ENCODE assay signal across 8 cellular contexts in genomic region chr17:67366193-67367157, GRCh38. TPM values are rescaled to one million over a fixed set of nuclear protein-coding genes. Genes with fewer than 3 reads are reported as not detected.
DNase-seq lines count a peak whose midpoint lies in the region; ATAC-seq and TF ChIP-seq lines count a peak whose summit lies in the region.

TSS of gene PSMD12 (minus strand) at chr17:67366577. CDS start at chr17:67366519, 58 bp downstream.

- TF ChIP-seq CTCF in GM13976 (IDR thresholded peaks at IDR 0.05; ENCODE audit: borderline replicate concordance, control extremely low read depth, extremely low read depth, insufficient read depth, missing control alignments) = no peak
- peak in 2 of 6 experiments; percentile 0 to 17 for TF ChIP-seq CTCF in adrenal gland (IDR thresholded peaks at IDR 0.05)
- TF ChIP-seq CTCF in heart right ventricle (IDR thresholded peaks at IDR 0.05) = peak in 1 of 9 donors; percentile 26
- no peak for TF ChIP-seq CTCF in progenitor cell of endocrine pancreas (IDR thresholded peaks at IDR 0.05; ENCODE audit: unreplicated experiment)
- no peak for TF ChIP-seq CTCF in upper lobe of right lung (IDR thresholded peaks at IDR 0.05)

- intact Hi-C loops in adrenal gland (cut with DNase I) (no loop called here), heart right ventricle (cut with DNase I) (loop anchor here in 1 of 10 donors (10.0 kb wide), 1 partner anchor 122 kb away; the partner anchor contains the start of gene HELZ), upper lobe of right lung (cut with DNase I) (no loop called here)

- H3K4me1 ChIP-seq in adrenal gland (replicated peaks in 1 of 2) = peaks cover 29 to 43% of the 10 kb centered on the region in 2 donors
- peaks cover 0 to 49% (median 42%) of the 10 kb centered on the region in 9 donors for H3K4me1 ChIP-seq in heart right ventricle
- H3K4me1 ChIP-seq in upper lobe of right lung = peaks cover 28% of the 10 kb centered on the region

- H3K27ac ChIP-seq in adrenal gland (peak within 1 kb of the TSS; percentile 83 to 98 (median 96)), heart right ventricle (peak within 1 kb of the TSS; percentile 81 to 99 (median 94)), upper lobe of right lung (peak within 1 kb of the TSS; percentile 98)

- peak within 1 kb of the TSS; percentile 87 for H3K4me3 Mint-ChIP-seq in progenitor cell of endocrine pancreas (ENCODE audit: low read depth)

- ATAC-seq in HG02798 (IDR thresholded peaks at IDR 0.05; ENCODE audit: poor library complexity, unreplicated experiment) (peak; percentile 89), heart right ventricle (peak; percentile 97 to 99 (median 98)), upper lobe of right lung (peak; percentile 100)

- no peaks in the 10 kb centered on the region for H3K9me3 Mint-ChIP-seq in progenitor cell of endocrine pancreas (ENCODE audit: low read depth)

- peak within 1 kb of the TSS; percentile 93 for H3K27ac Mint-ChIP-seq in progenitor cell of endocrine pancreas

- whole genome bisulfite sequencing in adrenal gland, 4 donors = 1 to 4% (median 2%) methylated on average over 13 to 55 of the region's 55 CpGs
- 1% methylated on average over 53 to 55 of the region's 55 CpGs for WGBS in heart right ventricle, 2 donors

- no peaks in the 10 kb centered on the region for H3K9me3 ChIP-seq in adrenal gland (replicated peaks in 1 of 3)
- H3K9me3 ChIP-seq in heart right ventricle = no peaks in the 10 kb centered on the region
- H3K9me3 ChIP-seq in upper lobe of right lung = no peaks in the 10 kb centered on the region

- H3K36me3 ChIP-seq in adrenal gland (replicated peaks in 1 of 2) (no peaks in the 10 kb centered on the region), heart right ventricle (peaks cover 0 to 30% (median 0%) of the 10 kb centered on the region in 9 donors), upper lobe of right lung (peaks cover 12% of the 10 kb centered on the region)

- H3K27me3 ChIP-seq in adrenal gland = no peaks in the 10 kb centered on the region
- H3K27me3 ChIP-seq in heart right ventricle = no peaks in the 10 kb centered on the region
- no peaks in the 10 kb centered on the region for H3K27me3 ChIP-seq in upper lobe of right lung

- DNase-seq in GM13976 (ENCODE audit: low spot score) = peak; percentile 96
- DNase-seq in NCI-H1436 treated with DMSO at 0.1 percent for 48 hours (lab: John Stamatoyannopoulos, UW) = peak; percentile 59
- DNase-seq in T-helper 1 cell = peak; percentile 82 to 92 (median 88)
- peak; percentile 94 to 97 (median 95) for DNase-seq in adrenal gland
- peak; percentile 94 to 96 for DNase-seq in heart right ventricle
- peak; percentile 90 for DNase-seq in progenitor cell of endocrine pancreas (ENCODE audit: low spot score, unreplicated experiment)
- peak; percentile 97 for DNase-seq in upper lobe of right lung

- no peaks in the 10 kb centered on the region for H3K27me3 Mint-ChIP-seq in progenitor cell of endocrine pancreas

- peaks cover 11% of the 10 kb centered on the region for H3K36me3 Mint-ChIP-seq in progenitor cell of endocrine pancreas (ENCODE audit: insufficient read depth)

- in situ Hi-C loops in GM13976 (cut with MboI; ENCODE audit: low sequenced_read_pairs, unreplicated experiment) = no loop called here

- peaks cover 19% of the 10 kb centered on the region for H3K4me1 Mint-ChIP-seq in progenitor cell of endocrine pancreas (ENCODE audit: low read depth)

- peak; percentile 84 to 97 for TF ChIP-seq POLR2A in adrenal gland (IDR thresholded peaks at IDR 0.05)

- H3K4me3 ChIP-seq in adrenal gland (peak within 1 kb of the TSS; percentile 89 to 94 (median 90)), heart right ventricle (peak within 1 kb of the TSS; percentile 58 to 99 (median 90)), upper lobe of right lung (peak within 1 kb of the TSS; percentile 94)

RNA-seq across cellular contexts. Expression of gene PSMD12, which starts in this region (rescaled TPM):
- total RNA-seq in adrenal gland = 10 to 100 TPM; 19.7 to 88.8 (median 36.0) TPM
- polyA plus RNA-seq in adrenal gland = 100 to 1,000 TPM in 1 of 3 donors, 10 to 100 TPM in 2; 31.0 to 163 (median 35.7) TPM
- 10 to 100 TPM; 44.5 to 67.1 (median 49.9) TPM for total RNA-seq in heart right ventricle
- 10 to 100 TPM; 28.5 to 32.3 TPM for polyA plus RNA-seq in heart right ventricle
- 47.8 and 48.6 TPM in 2 replicates for total RNA-seq in progenitor cell of endocrine pancreas
- 43.8 TPM for total RNA-seq in upper lobe of right lung

Comparison
In these comparisons a context has a peak if more than half of its experiments do, and no peak if none do; other contexts are left out.
1. Peak in every context shown above with its lines: DNase-seq, ATAC-seq, H3K4me3 ChIP-seq and H3K27ac ChIP-seq.